28 cellular contexts compared by ENCODE assay signal in genomic region chr6:54706844-54707243, GRCh38.
"Had no signal": no experiment of that assay in that cellular context is flagged by ENCODE, and none has a peak within 500 bp of the region (broad histone marks: within the 10 kb centered on the region; RNA-seq: fewer than 3 reads in every experiment).

No MANE protein-coding gene starts in this region.

- H3K27me3 ChIP-seq: ovary, right lobe of liver, sigmoid colon, stomach, thyroid gland, tibial nerve, upper lobe of left lung, vagina had no signal

- H3K27ac ChIP-seq: ovary, parathyroid adenoma, psoas muscle, right lobe of liver, sigmoid colon, stomach, thoracic aorta, thyroid gland, upper lobe of left lung, vagina had no signal

- H3K36me3 Mint-ChIP-seq: naive thymus-derived CD8-positive, alpha-beta T cell; natural killer cell treated with Interleukin-12 subunit alpha and Interleukin-12 subunit beta and Interleukin-15 and Interleukin-18, amount 100 ng/mL, for 72 hours; stimulated activated effector memory CD8-positive, alpha-beta T cell treated with anti-CD3 and anti-CD28 coated beads, Interleukin-12 subunit alpha, Interleukin-12 subunit beta, amount 100 ng/mL, for 72 hours; stimulated activated naive B cell treated with anti-CD40 and anti-IgM and Interleukin-4, amounts not matched to agents 10 μg/mL and 1 μg/mL and 100 μg/mL, for 72 hours had no signal

- H3K27me3 Mint-ChIP-seq: natural killer cell treated with Interleukin-12 subunit alpha and Interleukin-12 subunit beta and Interleukin-15 and Interleukin-18, amount 100 ng/mL, for 72 hours; stimulated activated naive B cell treated with anti-CD40 and anti-IgM and Interleukin-4, amounts not matched to agents 10 μg/mL and 1 μg/mL and 100 μg/mL, for 72 hours; stimulated activated naive CD8-positive, alpha-beta T cell treated with anti-CD3 and anti-CD28 coated beads, Interleukin-15, Interleukin-2, amounts not matched to agents 100 ng/mL and 50 ng/mL, for 24 hours had no signal

- H3K27ac Mint-ChIP-seq: naive thymus-derived CD8-positive, alpha-beta T cell; natural killer cell treated with Interleukin-12 subunit alpha and Interleukin-12 subunit beta and Interleukin-15 and Interleukin-18, amount 100 ng/mL, for 72 hours; nephron progenitor cell; progenitor cell of endocrine pancreas; stimulated activated effector memory CD8-positive, alpha-beta T cell treated with anti-CD3 and anti-CD28 coated beads, Interleukin-12 subunit alpha, Interleukin-12 subunit beta, amount 100 ng/mL, for 72 hours; stimulated activated naive B cell treated with anti-CD40 and anti-IgM and Interleukin-4, amounts not matched to agents 10 μg/mL and 1 μg/mL and 100 μg/mL, for 72 hours; stimulated activated naive CD8-positive, alpha-beta T cell treated with anti-CD3 and anti-CD28 coated beads, Interleukin-15, Interleukin-2, amounts not matched to agents 100 ng/mL and 50 ng/mL, for 24 hours had no signal

- H3K4me3 Mint-ChIP-seq: naive thymus-derived CD8-positive, alpha-beta T cell; natural killer cell treated with Interleukin-12 subunit alpha and Interleukin-12 subunit beta and Interleukin-15 and Interleukin-18, amount 100 ng/mL, for 72 hours; nephron progenitor cell; neural crest cell; stimulated activated effector memory CD8-positive, alpha-beta T cell treated with anti-CD3 and anti-CD28 coated beads, Interleukin-12 subunit alpha, Interleukin-12 subunit beta, amount 100 ng/mL, for 72 hours; stimulated activated naive B cell treated with anti-CD40 and anti-IgM and Interleukin-4, amounts not matched to agents 10 μg/mL and 1 μg/mL and 100 μg/mL, for 72 hours; stimulated activated naive CD8-positive, alpha-beta T cell treated with anti-CD3 and anti-CD28 coated beads, Interleukin-15, Interleukin-2, amounts not matched to agents 100 ng/mL and 50 ng/mL, for 24 hours had no signal

- DNase-seq: naive thymus-derived CD8-positive, alpha-beta T cell; nephron progenitor cell; occipital lobe; ovary; posterior cingulate gyrus; psoas muscle; right cardiac atrium; right lobe of liver; sigmoid colon; stimulated activated CD4-positive, alpha-beta T cell treated with anti-CD3 and anti-CD28 coated beads, Interleukin-15, amount 100 ng/mL, for 24 hours; stimulated activated CD4-positive, alpha-beta T cell treated with anti-CD3 and anti-CD28 coated beads, Interleukin-2, amount 100 ng/mL, for 24 hours; stimulated activated CD4-positive, alpha-beta T cell treated with anti-CD3 and anti-CD28 coated beads, Interleukin-2, amount 100 ng/mL, for 48 hours; stimulated activated CD4-positive, alpha-beta T cell treated with anti-CD3 and anti-CD28 coated beads, Interleukin-4, amount 100 ng/mL, for 24 hours; stimulated activated naive B cell treated with anti-CD40 and anti-IgM and Interleukin-4, amounts not matched to agents 10 μg/mL and 1 μg/mL and 100 μg/mL, for 72 hours; stimulated activated naive CD4-positive, alpha-beta T cell treated with Interleukin-2 at 50 U/mL for 16 hours; stomach; thyroid gland; trophoblast cell; upper lobe of left lung had no signal

- H3K9me3 Mint-ChIP-seq: natural killer cell treated with Interleukin-12 subunit alpha and Interleukin-12 subunit beta and Interleukin-15 and Interleukin-18, amount 100 ng/mL, for 72 hours; nephron progenitor cell; stimulated activated naive CD8-positive, alpha-beta T cell treated with anti-CD3 and anti-CD28 coated beads, Interleukin-15, Interleukin-2, amounts not matched to agents 100 ng/mL and 50 ng/mL, for 24 hours had no signal

- H3K36me3 ChIP-seq: ovary, right lobe of liver, sigmoid colon, stomach, thoracic aorta, thyroid gland, tibial nerve, upper lobe of left lung, vagina had no signal

- H3K4me3 ChIP-seq: ovary, psoas muscle, right lobe of liver, sigmoid colon, stomach, thoracic aorta, thyroid gland, tibial nerve, upper lobe of left lung, vagina had no signal

- H3K4me1 ChIP-seq: parathyroid adenoma, psoas muscle, right lobe of liver, sigmoid colon, thyroid gland, upper lobe of left lung, vagina had no signal

- H3K4me1 Mint-ChIP-seq: naive thymus-derived CD8-positive, alpha-beta T cell; neural crest cell; stimulated activated effector memory CD8-positive, alpha-beta T cell treated with anti-CD3 and anti-CD28 coated beads, Interleukin-12 subunit alpha, Interleukin-12 subunit beta, amount 100 ng/mL, for 72 hours; stimulated activated naive B cell treated with anti-CD40 and anti-IgM and Interleukin-4, amounts not matched to agents 10 μg/mL and 1 μg/mL and 100 μg/mL, for 72 hours had no signal

- ATAC-seq: naive thymus-derived CD8-positive, alpha-beta T cell; natural killer cell treated with Interleukin-12 subunit alpha and Interleukin-12 subunit beta and Interleukin-15 and Interleukin-18, amount 100 ng/mL, for 72 hours; psoas muscle; right cardiac atrium; right lobe of liver; stimulated activated effector memory CD8-positive, alpha-beta T cell treated with anti-CD3 and anti-CD28 coated beads, Interleukin-12 subunit alpha, Interleukin-12 subunit beta, amount 100 ng/mL, for 72 hours; stimulated activated naive B cell treated with anti-CD40 and anti-IgM and Interleukin-4, amounts not matched to agents 10 μg/mL and 1 μg/mL and 100 μg/mL, for 72 hours had no signal

- H3K9me3 ChIP-seq: ovary, psoas muscle, right lobe of liver, sigmoid colon, stomach, thoracic aorta, thyroid gland, tibial nerve, upper lobe of left lung, vagina had no signal
